19 cellular contexts compared by ENCODE assay signal in the genomic region with DNA sequence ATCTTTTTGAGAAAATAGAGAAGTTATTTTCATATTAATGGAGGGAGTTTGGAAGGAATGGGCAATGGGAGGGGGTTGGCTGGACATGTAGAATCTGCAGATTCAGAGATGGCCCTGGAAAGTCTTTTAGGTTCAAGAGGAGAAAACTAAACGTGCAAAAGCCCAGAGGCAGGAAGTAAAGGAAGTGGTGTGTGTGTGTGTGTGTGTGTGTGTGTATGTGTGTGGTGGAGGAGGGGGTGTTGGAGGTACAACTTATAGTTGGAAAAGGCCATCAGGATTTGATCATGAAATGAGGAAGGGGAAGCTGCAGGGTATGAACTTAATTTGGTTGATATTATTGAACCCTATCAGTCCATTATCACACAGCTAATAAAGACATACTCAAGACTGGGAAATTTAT.
"Had no signal": no experiment of that assay in that cellular context is flagged by ENCODE, and none has a peak within 500 bp of the region (broad histone marks: within the 10 kb centered on the region; RNA-seq: fewer than 3 reads in every experiment).

No MANE protein-coding gene starts in this region.

- H3K9me3 ChIP-seq: spleen, testis, tibial nerve had no signal

- H3K27me3 ChIP-seq: foreskin keratinocyte, hepatocyte, spleen, testis, tibial nerve had no signal

- H3K4me2 ChIP-seq: hepatocyte had no signal

- H3K27me3 Mint-ChIP-seq: naive B cell; stimulated activated naive B cell treated with anti-CD40 and anti-IgM and Interleukin-4, amounts not matched to agents 10 μg/mL and 1 μg/mL and 100 μg/mL, for 72 hours had no signal

- H3K27ac ChIP-seq: coronary artery, foreskin keratinocyte, hepatocyte, testis, tibial nerve had no signal

- DNase-seq: effector CD4-positive, alpha-beta T cell; endodermal cell; erythroblast; foreskin keratinocyte; mesendoderm; naive B cell; nephron progenitor cell; posterior cingulate gyrus; spleen; stimulated activated CD4-positive, alpha-beta T cell treated with anti-CD3 and anti-CD28 coated beads, Interleukin-15, amount 100 ng/mL, for 24 hours; stimulated activated CD4-positive, alpha-beta T cell treated with anti-CD3 and anti-CD28 coated beads, Interleukin-1b, Interleukin-23, amount 100 ng/mL, for 48 hours; stimulated activated CD4-positive, alpha-beta T cell treated with anti-CD3 and anti-CD28 coated beads, Interleukin-4, amount 100 ng/mL, for 24 hours; stimulated activated naive B cell treated with anti-CD40 and anti-IgM and Interleukin-4, amounts not matched to agents 10 μg/mL and 1 μg/mL and 100 μg/mL, for 72 hours; stimulated activated naive CD8-positive, alpha-beta T cell treated with anti-CD3 and anti-CD28 coated beads, Interleukin-15, amount 100 ng/mL, for 72 hours; testis had no signal

- H2AFZ ChIP-seq: hepatocyte had no signal

- H3K4me3 ChIP-seq: coronary artery, hepatocyte, spleen, testis, tibial nerve had no signal

- H3K4me3 Mint-ChIP-seq: endodermal cell; nephron progenitor cell; stimulated activated naive B cell treated with anti-CD40 and anti-IgM and Interleukin-4, amounts not matched to agents 10 μg/mL and 1 μg/mL and 100 μg/mL, for 72 hours; stimulated activated naive CD8-positive, alpha-beta T cell treated with anti-CD3 and anti-CD28 coated beads, Interleukin-15, amount 100 ng/mL, for 72 hours had no signal

- ATAC-seq: foreskin keratinocyte; sciatic nerve; stimulated activated naive B cell treated with anti-CD40 and anti-IgM and Interleukin-4, amounts not matched to agents 10 μg/mL and 1 μg/mL and 100 μg/mL, for 72 hours; stimulated activated naive CD8-positive, alpha-beta T cell treated with anti-CD3 and anti-CD28 coated beads, Interleukin-15, amount 100 ng/mL, for 72 hours had no signal

- H3K27ac Mint-ChIP-seq: endodermal cell, nephron progenitor cell had no signal

- H3K9me3 Mint-ChIP-seq: endodermal cell, nephron progenitor cell had no signal

- H3K36me3 ChIP-seq: spleen, tibial nerve had no signal
